10 cellular contexts compared by ENCODE assay signal in the genomic region with DNA sequence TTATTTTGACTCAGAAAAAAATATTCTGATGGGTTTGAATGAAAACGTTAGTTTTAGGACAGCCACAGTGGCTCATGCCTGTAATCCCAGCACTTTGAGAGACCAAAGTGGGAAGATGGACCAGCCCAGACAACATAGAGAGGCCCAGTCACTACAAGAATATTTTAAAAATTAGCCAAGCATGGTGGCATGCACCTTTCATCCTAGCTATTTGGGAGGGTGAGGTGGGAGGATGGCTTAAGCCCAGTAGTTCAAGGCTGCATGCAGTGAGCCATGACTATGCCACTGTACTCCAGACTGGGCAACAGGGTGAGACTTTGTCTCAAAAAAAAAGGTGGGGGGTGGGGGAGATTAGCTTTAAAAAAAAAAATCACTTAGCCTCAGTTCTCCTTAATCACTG.
"Had no signal": no experiment of that assay in that cellular context is flagged by ENCODE, and none has a peak within 500 bp of the region (broad histone marks: within the 10 kb centered on the region; RNA-seq: fewer than 3 reads in every experiment).

No MANE protein-coding gene starts in this region.

- H3K4me1 Mint-ChIP-seq: GM23338, IgD-negative memory B cell had no signal

- DNase-seq: H7, HFFc6, KBM-7 had no signal

- H3K4me3 Mint-ChIP-seq: GM23338, HFFc6, IgD-negative memory B cell had no signal

- H2AFZ ChIP-seq: GM23338 had no signal

- H3K27ac Mint-ChIP-seq: GM23338, HFFc6, IgD-negative memory B cell had no signal

- H3K36me3 Mint-ChIP-seq: IgD-negative memory B cell had no signal

- H3K4me3 ChIP-seq: GM23338, HAP-1 had no signal

- H3K4me2 ChIP-seq: GM23338 had no signal

- H3K9me3 ChIP-seq: HAP-1 had no signal

- FAIRE-seq: H1, HepG2 had no signal

- H3K36me3 ChIP-seq: HAP-1 had no signal

- ATAC-seq: GM23338, HCT116, HepG2 had no signal

- H3K27ac ChIP-seq: HL-60 had no signal

- H3K9me3 Mint-ChIP-seq: GM23338, HFFc6 had no signal

- H3K4me1 ChIP-seq: HAP-1 had no signal
